In genomic region chr17:78883090-78883532, GRCh38 we compare ENCODE assay signal across 8 cellular contexts. TPM values are rescaled to one million over a fixed set of nuclear protein-coding genes. Genes with fewer than 3 reads are reported as not detected.
DNase-seq lines count a peak whose midpoint lies in the region; ATAC-seq, FAIRE-seq and TF ChIP-seq lines count a peak whose summit lies in the region.

No MANE protein-coding gene starts in this region.

- no peaks in the 10 kb centered on the region for H3K36me3 Mint-ChIP-seq in naive thymus-derived CD4-positive, alpha-beta T cell

- H3K4me3 Mint-ChIP-seq in naive thymus-derived CD4-positive, alpha-beta T cell: peak overlapping the region in 6 of 10 donors; percentile 5 to 52 (median 36)

- POLR2A ChIA-PET in naive thymus-derived CD4-positive, alpha-beta T cell (lab: Charles Lee): no interaction called here

- H3K36me3 ChIP-seq in naive thymus-derived CD4-positive, alpha-beta T cell (ENCODE audit: control insufficient read depth in 2 of 3, insufficient read depth in 3 of 3, low read length in 3 of 3): no peaks in the 10 kb centered on the region

- H3K27me3 Mint-ChIP-seq in naive thymus-derived CD4-positive, alpha-beta T cell: peaks cover 0 to 11% (median 0%) of the 10 kb centered on the region in 5 donors

- no peak overlapping the region for H3K27ac ChIP-seq in naive thymus-derived CD4-positive, alpha-beta T cell (ENCODE audit: low read depth, low read length)

- CTCF ChIA-PET in naive thymus-derived CD4-positive, alpha-beta T cell (lab: Charles Lee): no interaction called here

- peak; percentile 78 for FAIRE-seq in RCC 7860 (lab: Jason Lieb, UNC)

- intact Hi-C loops in naive thymus-derived CD4-positive, alpha-beta T cell (cut with micrococcal nuclease): no loop called here

- TF ChIP-seq CTCF in epithelial cell of esophagus (IDR thresholded peaks at IDR 0.05; ENCODE audit: insufficient read depth, low read depth, low read length, missing control alignments): no peak

- no peak overlapping the region for H3K4me3 ChIP-seq in epithelial cell of esophagus (ENCODE audit: low read length)
- H3K4me3 ChIP-seq in naive thymus-derived CD4-positive, alpha-beta T cell (ENCODE audit: low read length): no peak overlapping the region

- H3K27me3 ChIP-seq in naive thymus-derived CD4-positive, alpha-beta T cell (ENCODE audit: control insufficient read depth in 2 of 2, insufficient read depth in 2 of 2, low read length in 2 of 2): no peaks in the 10 kb centered on the region

- peaks cover 0 to 19% of the 10 kb centered on the region in 2 donors for H3K4me1 ChIP-seq in naive thymus-derived CD4-positive, alpha-beta T cell (ENCODE audit: control insufficient read depth in 2 of 2, insufficient read depth in 2 of 2, low read length in 2 of 2)

- H3K9me3 Mint-ChIP-seq in naive thymus-derived CD4-positive, alpha-beta T cell: no peaks in the 10 kb centered on the region

- H3K27ac Mint-ChIP-seq in naive thymus-derived CD4-positive, alpha-beta T cell: peak overlapping the region in 8 of 9 donors; percentile 30 to 69 (median 55)

- peak; percentile 87 for ATAC-seq in naive thymus-derived CD4-positive, alpha-beta T cell
- ATAC-seq in GM18517 (IDR thresholded peaks at IDR 0.05; ENCODE audit: unreplicated experiment): no peak

- peaks cover 16 to 39% (median 29%) of the 10 kb centered on the region in 7 donors for H3K4me1 Mint-ChIP-seq in naive thymus-derived CD4-positive, alpha-beta T cell

- peak; percentile 94 for DNase-seq in CD1c-positive myeloid dendritic cell (ENCODE audit: extremely low spot score)
- peak; percentile 91 for DNase-seq in RCC 7860 (ENCODE audit: low spot score)
- peak; percentile 62 for DNase-seq in epithelial cell of esophagus (ENCODE audit: low read depth)
- DNase-seq in naive thymus-derived CD4-positive, alpha-beta T cell: no peak
- no peak for DNase-seq in activated effector memory CD4-positive, alpha-beta T cell treated with Interleukin-2 at 50 U/mL for 16 hours
- DNase-seq in NCI-H69 (lab: John Stamatoyannopoulos, UW): no peak
- no peak for DNase-seq in RPMI8226

- no peaks in the 10 kb centered on the region for H3K9me3 ChIP-seq in naive thymus-derived CD4-positive, alpha-beta T cell (ENCODE audit: control insufficient read depth in 2 of 3, low read length in 3 of 3)

RNA-seq across cellular contexts. Expression of gene CEP295NL, which starts 19.9 kb away (rescaled TPM):
- total RNA-seq in naive thymus-derived CD4-positive, alpha-beta T cell: 10 to 100 TPM in 1 of 5 experiments, 1 to 10 TPM in 1, under 1 TPM in 2, not detected in 1; 0.19 to 14.1 (median 1.8) TPM
- not detected for polyA plus RNA-seq in naive thymus-derived CD4-positive, alpha-beta T cell

RNA-seq across cellular contexts. Expression of gene TIMP2, which starts 42.1 kb away (rescaled TPM):
- total RNA-seq in naive thymus-derived CD4-positive, alpha-beta T cell: 10 to 100 TPM in 1 of 5 experiments, 1 to 10 TPM in 4; 1.2 to 46.1 (median 5.8) TPM
- polyA plus RNA-seq in naive thymus-derived CD4-positive, alpha-beta T cell: under 1 TPM; 0.23 to 0.31 TPM

RNA-seq across cellular contexts. Expression of gene USP36, which starts 42.5 kb away (rescaled TPM):
- 100 to 1,000 TPM; 107 to 414 (median 154) TPM for total RNA-seq in naive thymus-derived CD4-positive, alpha-beta T cell
- polyA plus RNA-seq in naive thymus-derived CD4-positive, alpha-beta T cell: 10 to 100 TPM; 37.4 to 46.9 TPM

Comparison
In these comparisons a context has a peak if more than half of its experiments do, and no peak if none do; other contexts are left out.
1. DNase-seq: peak in CD1c-positive myeloid dendritic cell (single experiment), RCC 7860 (single experiment) and epithelial cell of esophagus (single experiment); none in naive thymus-derived CD4-positive, alpha-beta T cell (0 of 9), activated effector memory CD4-positive, alpha-beta T cell treated with Interleukin-2 at 50 U/mL for 16 hours (single experiment), NCI-H69 (single experiment) and RPMI8226 (single experiment).